ENCODE assay signal across 26 cellular contexts in the genomic region with DNA sequence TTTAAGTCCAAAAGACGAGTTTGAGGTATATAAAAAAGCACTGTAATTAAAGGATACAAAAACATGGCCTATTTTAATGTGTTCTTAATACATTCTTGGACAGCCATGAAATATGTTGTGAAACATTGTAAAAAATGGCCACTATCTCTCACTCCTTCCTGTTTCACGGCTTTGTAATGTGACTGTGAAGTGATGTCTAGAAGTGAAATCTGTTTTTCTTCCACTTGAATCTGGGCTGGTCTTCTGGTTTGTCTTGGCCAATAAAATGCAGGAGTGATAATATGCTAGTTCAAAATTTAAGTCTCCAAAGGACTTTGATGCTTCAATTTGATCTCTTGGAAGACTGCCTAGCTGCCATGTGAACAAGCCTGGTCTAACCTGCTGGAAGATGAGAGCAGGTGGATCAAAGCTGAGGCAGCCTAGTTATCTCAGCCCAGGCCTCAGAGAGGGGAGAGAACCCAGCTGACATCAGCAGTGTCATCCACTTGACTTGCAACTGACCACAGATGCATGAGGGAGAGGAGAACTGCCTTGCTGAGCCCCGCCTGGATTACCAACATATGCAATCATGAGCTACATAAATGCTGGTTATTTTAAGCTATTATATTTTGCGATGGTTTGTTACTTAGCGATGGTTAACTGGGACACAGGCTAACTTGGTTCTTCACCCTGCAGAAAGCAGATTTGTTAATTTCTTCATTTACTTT.
DNase-seq lines count a peak whose midpoint lies in the region; ATAC-seq and TF ChIP-seq lines count a peak whose summit lies in the region.
"Had no signal": no experiment of that assay in that cellular context is flagged by ENCODE, and none has a peak within 500 bp of the region (broad histone marks: within the 10 kb centered on the region; RNA-seq: fewer than 3 reads in every experiment).

No MANE protein-coding gene starts in this region.

- H3K27me3 Mint-ChIP-seq in GM23338 (ENCODE audit: insufficient read depth, low read depth, poor library complexity): no peaks in the 10 kb centered on the region
- peaks cover 3% of the 10 kb centered on the region for H3K27me3 Mint-ChIP-seq in dendritic cell treated with granulocyte-macrophage colony-stimulating factor and Interleukin-4, amounts not matched to agents 40 ng/mL and 50 ng/mL, for 4 days
- H3K27me3 Mint-ChIP-seq: activated CD4-positive, alpha-beta memory T cell treated with anti-CD3 and anti-CD28 coated beads for 36 hours; activated naive CD8-positive, alpha-beta T cell; T-cell had no signal

- H3K4me3 ChIP-seq in GM23338 (no peak overlapping the region), testis (no peak overlapping the region), HAP-1 (no peak overlapping the region)
- H3K4me3 ChIP-seq: ovary had no signal

- no peaks in the 10 kb centered on the region for H3K9me2 ChIP-seq in GM23338 (ENCODE audit: insufficient read depth)

- intact Hi-C loops in dendritic cell treated with granulocyte-macrophage colony-stimulating factor and Interleukin-4, amounts not matched to agents 40 ng/mL and 50 ng/mL, for 4 days (cut with micrococcal nuclease): no loop called here
- intact Hi-C loops in testis (cut with DNase I; ENCODE audit: low total_unique reads): no loop called here

- TF ChIP-seq CTCF in GM23338 (conservative IDR thresholded peaks at IDR 0.05; ENCODE audit: low read depth in 2 of 2) (no peak), testis (IDR thresholded peaks at IDR 0.05) (no peak)

- H3K4me2 ChIP-seq in GM23338: no peak overlapping the region

- in situ Hi-C loops in HAP-1 (cut with MboI; ENCODE audit: low sequenced_read_pairs): no loop called here

- no peaks in the 10 kb centered on the region for H3K9me3 ChIP-seq in testis
- H3K9me3 ChIP-seq in HAP-1: no peaks in the 10 kb centered on the region
- H3K9me3 ChIP-seq: ovary had no signal

- H3K27me3 ChIP-seq in GM23338 (ENCODE audit: insufficient read depth) (no peaks in the 10 kb centered on the region), testis (no peaks in the 10 kb centered on the region), HAP-1 (ENCODE audit: low read depth) (no peaks in the 10 kb centered on the region)
- H3K27me3 ChIP-seq: ovary had no signal

- H3K27ac ChIP-seq in GM23338 (ENCODE audit: low read depth) (no peak overlapping the region), testis (no peak overlapping the region)
- H3K27ac ChIP-seq: ovary had no signal

- no peaks in the 10 kb centered on the region for H3K9me3 Mint-ChIP-seq in GM23338
- peaks cover 11% of the 10 kb centered on the region for H3K9me3 Mint-ChIP-seq in dendritic cell treated with granulocyte-macrophage colony-stimulating factor and Interleukin-4, amounts not matched to agents 40 ng/mL and 50 ng/mL, for 4 days
- H3K9me3 Mint-ChIP-seq: activated CD4-positive, alpha-beta memory T cell treated with anti-CD3 and anti-CD28 coated beads for 36 hours; activated T-helper 2 cell treated with anti-CD3 and anti-CD28 coated beads, Interferon-gamma antibody, Interleukin-2, Interleukin-4, amounts not matched to agents 10 μg/mL and 5 μg/mL and 100 μg/mL, durations not matched to agents 14 hours and 24 hours and 36 hours; nephron; T-cell had no signal

- H3K36me3 Mint-ChIP-seq in GM23338 (ENCODE audit: low read depth): no peaks in the 10 kb centered on the region
- no peaks in the 10 kb centered on the region for H3K36me3 Mint-ChIP-seq in dendritic cell treated with granulocyte-macrophage colony-stimulating factor and Interleukin-4, amounts not matched to agents 40 ng/mL and 50 ng/mL, for 4 days (ENCODE audit: low read depth)
- H3K36me3 Mint-ChIP-seq: activated CD4-positive, alpha-beta memory T cell treated with anti-CD3 and anti-CD28 coated beads for 36 hours; activated naive CD8-positive, alpha-beta T cell; CD4-positive, CD25-positive, alpha-beta regulatory T cell; T-cell had no signal

- no peaks in the 10 kb centered on the region for H3K79me2 ChIP-seq in GM23338 (replicated peaks; ENCODE audit: insufficient read depth)

- no peaks in the 10 kb centered on the region for H4K20me1 ChIP-seq in GM23338 (replicated peaks; ENCODE audit: insufficient read depth)

- no peak for TF ChIP-seq POLR2A in testis (IDR thresholded peaks at IDR 0.05)

- H3K36me3 ChIP-seq in GM23338 (ENCODE audit: insufficient read depth) (no peaks in the 10 kb centered on the region), testis (ENCODE audit: low read depth, missing control alignments) (no peaks in the 10 kb centered on the region), HAP-1 (replicated peaks) (no peaks in the 10 kb centered on the region)
- H3K36me3 ChIP-seq: ovary had no signal

- H3K4me1 Mint-ChIP-seq in GM23338: peaks cover 2% of the 10 kb centered on the region; the same call in 1 of the 3 replicates
- H3K4me1 Mint-ChIP-seq in dendritic cell treated with granulocyte-macrophage colony-stimulating factor and Interleukin-4, amounts not matched to agents 40 ng/mL and 50 ng/mL, for 4 days (ENCODE audit: low read depth): peaks cover 39% of the 10 kb centered on the region

- no peak overlapping the region for H3K27ac Mint-ChIP-seq in GM23338
- H3K27ac Mint-ChIP-seq in dendritic cell treated with granulocyte-macrophage colony-stimulating factor and Interleukin-4, amounts not matched to agents 40 ng/mL and 50 ng/mL, for 4 days: peak overlapping the region; percentile 15
- H3K27ac Mint-ChIP-seq: activated CD4-positive, alpha-beta memory T cell treated with anti-CD3 and anti-CD28 coated beads for 36 hours; activated naive CD8-positive, alpha-beta T cell; activated T-helper 2 cell treated with anti-CD3 and anti-CD28 coated beads, Interferon-gamma antibody, Interleukin-2, Interleukin-4, amounts not matched to agents 10 μg/mL and 5 μg/mL and 100 μg/mL, durations not matched to agents 14 hours and 24 hours and 36 hours; nephron; T-cell had no signal

- DNase-seq in GM23338 (ENCODE audit: low spot score) (no peak), NCI-H510A treated with DMSO at 0.1 percent for 48 hours (lab: John Stamatoyannopoulos, UW) (peak; percentile 44), myocyte (ENCODE audit: low read depth) (peak; percentile 31), testis (no peak), HAP-1 (ENCODE audit: low spot score in 2 of 2) (no peak), KG1 (lab: John Stamatoyannopoulos, UW) (no peak)
- DNase-seq in stimulated activated CD4-positive, alpha-beta T cell treated with anti-CD3 and anti-CD28 coated beads, Interleukin-2, amount 100 ng/mL, for 48 hours: no peak
- DNase-seq: activated CD4-positive, alpha-beta memory T cell treated with anti-CD3 and anti-CD28 coated beads for 36 hours; CD4-positive, CD25-positive, alpha-beta regulatory T cell; central memory CD4-positive, alpha-beta T cell; foreskin fibroblast; KBM-7; NCI-H1092; NCI-H187 treated with DMSO at 0.1 percent for 48 hours; NCI-H82; ovary; SHP77 treated with DMSO at 0.1 percent for 48 hours; stimulated activated CD4-positive, alpha-beta T cell treated with anti-CD3 and anti-CD28 coated beads, Interleukin-12 subunit alpha, Interleukin-12 subunit beta, amount 100 ng/mL, for 4 hours; stimulated activated CD4-positive, alpha-beta T cell treated with anti-CD3 and anti-CD28 coated beads, Interleukin-4, amount 100 ng/mL, for 4 hours; stimulated activated naive CD4-positive, alpha-beta T cell; T-cell had no signal

- H3K4me3 Mint-ChIP-seq in GM23338: no peak overlapping the region
- H3K4me3 Mint-ChIP-seq in dendritic cell treated with granulocyte-macrophage colony-stimulating factor and Interleukin-4, amounts not matched to agents 40 ng/mL and 50 ng/mL, for 4 days: no peak overlapping the region
- H3K4me3 Mint-ChIP-seq: activated CD4-positive, alpha-beta memory T cell treated with anti-CD3 and anti-CD28 coated beads for 36 hours; activated naive CD8-positive, alpha-beta T cell; CD4-positive, CD25-positive, alpha-beta regulatory T cell; nephron; T-cell had no signal

- H2AFZ ChIP-seq in GM23338: no peak overlapping the region

- H3K4me1 ChIP-seq in GM23338 (ENCODE audit: insufficient read depth): peaks cover 3% of the 10 kb centered on the region; the same call in 1 of the 2 replicates
- no peaks in the 10 kb centered on the region for H3K4me1 ChIP-seq in testis
- no peaks in the 10 kb centered on the region; the same call in 1 of the 2 replicates for H3K4me1 ChIP-seq in HAP-1

- WGBS in testis, 2 donors: 88 to 90% methylated on average over 5 of the region's 5 CpGs

- no peak for ATAC-seq in GM23338
- ATAC-seq: Panc1, T-cell had no signal

- no peaks in the 10 kb centered on the region for H3F3A ChIP-seq in GM23338 (replicated peaks; ENCODE audit: low read depth)

TF ChIP-seq in GM23338, 12 proteins besides CTCF, POLR2A, EP300 and RAD21:
- peak; percentile 72 for TF ChIP-seq ZNF331 (CRISPR knock-in tag; IDR thresholded peaks at IDR 0.05; ENCODE audit: low read depth)
- TF ChIP-seq CREB1 (CRISPR knock-in tag; IDR thresholded peaks at IDR 0.05; ENCODE audit: low read depth): no peak

Comparison
In these comparisons a context has a peak if more than half of its experiments do, and no peak if none do; other contexts are left out.
1. DNase-seq: peak in NCI-H510A treated with DMSO at 0.1 percent for 48 hours (single experiment) and myocyte (single experiment); none in GM23338 (single experiment), testis (single experiment), stimulated activated CD4-positive, alpha-beta T cell treated with anti-CD3 and anti-CD28 coated beads, Interleukin-2, amount 100 ng/mL, for 48 hours (0 of 2), HAP-1 (0 of 2) and KG1 (single experiment).